Comparison of ENCODE assay signal across 11 cellular contexts in the genomic region with DNA sequence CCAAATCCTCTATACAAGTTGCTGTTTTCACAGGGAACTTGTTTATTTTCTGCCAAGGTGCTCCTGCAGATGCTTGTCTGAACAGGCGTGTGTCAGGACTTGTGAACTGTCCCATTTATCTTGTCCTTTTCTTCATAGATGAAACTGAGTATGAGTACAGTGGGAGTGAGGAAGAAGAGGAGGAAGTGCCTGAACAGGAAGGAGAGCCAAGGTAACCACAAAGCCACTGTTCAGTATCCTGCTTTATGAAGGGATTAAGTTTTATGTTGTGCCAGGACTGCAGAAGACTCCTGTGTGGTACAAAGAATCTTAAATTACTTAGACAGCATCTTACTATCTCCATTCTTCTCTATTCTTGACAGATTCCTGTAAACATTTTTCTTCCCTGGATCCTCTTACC.
A peak's percentile ranks its signal among the peaks of the same experiment; 100 is the strongest.
DNase-seq lines count a peak whose midpoint lies in the region; ATAC-seq and TF ChIP-seq lines count a peak whose summit lies in the region.
"Had no signal": no experiment of that assay in that cellular context is flagged by ENCODE, and none has a peak within 500 bp of the region (broad histone marks: within the 10 kb centered on the region; RNA-seq: fewer than 3 reads in every experiment).

No MANE protein-coding gene starts in this region.

- H2AFZ ChIP-seq in mammary epithelial cell (ENCODE audit: low read depth, low read length) = no peak overlapping the region

- BruUV-seq in MCF 10A (replicated peaks; lab: Mats Ljungman, UMichigan) (no TSS peak), mammary epithelial cell (replicated peaks; lab: Mats Ljungman, UMichigan) (no TSS peak)

- H3K27ac Mint-ChIP-seq in MCF 10A (ENCODE audit: low read depth, unreplicated experiment) = peak overlapping the region; percentile 6

- no peak overlapping the region for H3K4me3 ChIP-seq in mammary epithelial cell (replicated peaks in 1 of 3; ENCODE audit: insufficient read depth in 1 of 3, low read depth in 2 of 3, low read length in 3 of 3)
- no peak overlapping the region for H3K4me3 ChIP-seq in liver (ENCODE audit: low read depth in 1 of 3, low read length in 3 of 3)
- no peak overlapping the region for H3K4me3 ChIP-seq in vagina
- H3K4me3 ChIP-seq: skin epidermis had no signal

- H3K27ac ChIP-seq in mammary epithelial cell (ENCODE audit: insufficient read depth, low read depth, low read length) (no peak overlapping the region), VCaP (peak overlapping the region; percentile 31; the same call in 1 of the 2 replicates), liver (ENCODE audit: low read depth in 1 of 2, low read length in 2 of 2) (peak overlapping the region; percentile 7 to 65), vagina (peak overlapping the region; percentile 49)

- peaks cover 20% of the 10 kb centered on the region for H3K4me1 ChIP-seq in mammary epithelial cell (ENCODE audit: insufficient read depth, low read length)
- H3K4me1 ChIP-seq in liver (ENCODE audit: control insufficient read depth in 4 of 4, insufficient read depth in 4 of 4, low read length in 3 of 4) = peaks cover 5 to 25% (median 16%) of the 10 kb centered on the region in 4 donors
- peaks cover 28% of the 10 kb centered on the region for H3K4me1 ChIP-seq in vagina

- TF ChIP-seq POLR2A in vagina (IDR thresholded peaks at IDR 0.05) = no peak

- no peaks in the 10 kb centered on the region for H3K27me3 Mint-ChIP-seq in MCF 10A (ENCODE audit: insufficient read depth, unreplicated experiment)

- POLR2A ChIA-PET in MCF 10A (lab: Yijun Ruan, JAX) = no interaction called here

- H3K4me2 ChIP-seq in mammary epithelial cell (ENCODE audit: insufficient read depth, low read depth, low read length) = no peak overlapping the region

- in situ Hi-C loops in mammary epithelial cell (cut with MboI; ENCODE audit: low sequenced_read_pairs in 2 of 2) = loop anchor here in 1 of 2 donors (25.0 kb wide), 1 partner anchor 430 kb away; no protein-coding TSS in a partner anchor

- no peaks in the 10 kb centered on the region for H3K27me3 ChIP-seq in mammary epithelial cell (ENCODE audit: insufficient read depth, low read length)
- no peaks in the 10 kb centered on the region for H3K27me3 ChIP-seq in liver (ENCODE audit: control insufficient read depth in 4 of 4, insufficient read depth in 4 of 4, low read length in 3 of 4)
- no peaks in the 10 kb centered on the region for H3K27me3 ChIP-seq in vagina

- dilution Hi-C loops in mammary epithelial cell (cut with HindIII; ENCODE audit: low sequenced_read_pairs) = loop anchor here (25.0 kb wide), 1 partner anchor 330 kb away; no protein-coding TSS in a partner anchor

- peaks cover 28% of the 10 kb centered on the region for H3K4me1 Mint-ChIP-seq in MCF 10A (ENCODE audit: insufficient read depth, unreplicated experiment)

- H3K4me3 Mint-ChIP-seq in MCF 10A (ENCODE audit: unreplicated experiment) = no peak overlapping the region

- DNase-seq in MCF 10A (ENCODE audit: unreplicated experiment) = no peak
- DNase-seq in mammary epithelial cell = no peak
- no peak for DNase-seq in vagina (ENCODE audit: extremely low spot score in 2 of 2)
- no peak for DNase-seq in AG20443 (ENCODE audit: low spot score)
- no peak for DNase-seq in left colon
- DNase-seq: NCI-H1436, NCI-H774 had no signal

- no peaks in the 10 kb centered on the region for H4K20me1 ChIP-seq in mammary epithelial cell (ENCODE audit: insufficient read depth, low read length)

- ATAC-seq in HG02840 (IDR thresholded peaks at IDR 0.05; ENCODE audit: low FRiP score, unreplicated experiment) (no peak), left colon (no peak)

- H3K36me3 ChIP-seq in mammary epithelial cell (ENCODE audit: insufficient read depth, low read length) = peaks cover 71% of the 10 kb centered on the region
- H3K36me3 ChIP-seq in liver (ENCODE audit: control insufficient read depth in 4 of 4, insufficient read depth in 3 of 4, low read depth in 1 of 4, low read length in 3 of 4) = peaks cover 2 to 42% (median 30%) of the 10 kb centered on the region in 4 donors
- peaks cover 0 to 32% of the 10 kb centered on the region in 2 donors for H3K36me3 ChIP-seq in vagina

- H3K9me3 Mint-ChIP-seq in MCF 10A (ENCODE audit: unreplicated experiment) = no peaks in the 10 kb centered on the region

- peaks cover 68% of the 10 kb centered on the region for H3K79me2 ChIP-seq in mammary epithelial cell (ENCODE audit: insufficient read depth, low read length)

- H3K9me3 ChIP-seq in mammary epithelial cell (replicated peaks; ENCODE audit: insufficient read depth, low read length) (no peaks in the 10 kb centered on the region), liver (ENCODE audit: control insufficient read depth in 4 of 4, low read length in 3 of 4) (no peaks in the 10 kb centered on the region), vagina (no peaks in the 10 kb centered on the region)

- 36% methylated on average over 1 of the region's 1 CpG for WGBS in mammary epithelial cell (ENCODE audit: low coverage, missing lambda C conversion rate)
- 77% methylated on average over 1 of the region's 1 CpG for WGBS in liver

- H3K36me3 Mint-ChIP-seq in MCF 10A (ENCODE audit: insufficient read depth, unreplicated experiment) = peaks cover 88% of the 10 kb centered on the region

- intact Hi-C loops in MCF 10A (cut with micrococcal nuclease) = no loop called here
- intact Hi-C loops in mammary epithelial cell (cut with micrococcal nuclease) = no loop called here
- intact Hi-C loops in vagina (cut with DNase I) = no loop called here
- intact Hi-C loops in left colon (cut with DNase I, micrococcal nuclease) = no loop called here

- CTCF ChIA-PET in MCF 10A (lab: Yijun Ruan, JAX) = interaction anchor here (0.6 to 1.2 kb wide), 2 partner anchors 15 to 324 kb away, joined by 3 read pairs; no protein-coding TSS in a partner anchor
- CTCF ChIA-PET in mammary epithelial cell (lab: Charles Lee; ENCODE audit: low non-redundant PET) = no interaction called here

- TF ChIP-seq CTCF in MCF 10A (IDR thresholded peaks at IDR 0.05; ENCODE audit: unreplicated experiment) = no peak
- no peak for TF ChIP-seq CTCF in mammary epithelial cell (conservative IDR thresholded peaks at IDR 0.05 in 1 of 2, IDR thresholded peaks at IDR 0.05 in 1 of 2; ENCODE audit: extremely low read depth in 1 of 2, insufficient read depth in 1 of 2, low read depth in 1 of 2, low read length in 2 of 2)
- TF ChIP-seq CTCF in VCaP (conservative IDR thresholded peaks at IDR 0.05) = no peak
- no peak for TF ChIP-seq CTCF in liver (IDR thresholded peaks at IDR 0.05; ENCODE audit: low read depth, low read length, missing input control)
- TF ChIP-seq CTCF in vagina (IDR thresholded peaks at IDR 0.05) = no peak

- no peak for TF ChIP-seq RAD21 in liver (IDR thresholded peaks at IDR 0.05)

- H3K9ac ChIP-seq in mammary epithelial cell (ENCODE audit: insufficient read depth, low read length) (no peak overlapping the region), liver (ENCODE audit: low read depth in 1 of 2, low read length in 2 of 2) (no peak overlapping the region)

TF ChIP-seq in liver, 16 proteins besides CTCF, POLR2A, EP300 and RAD21 (continues in another document):
- TF ChIP-seq, protein P1, sequence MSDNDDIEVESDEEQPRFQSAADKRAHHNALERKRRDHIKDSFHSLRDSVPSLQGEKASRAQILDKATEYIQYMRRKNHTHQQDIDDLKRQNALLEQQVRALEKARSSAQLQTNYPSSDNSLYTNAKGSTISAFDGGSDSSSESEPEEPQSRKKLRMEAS (IDR thresholded peaks at IDR 0.05) = no peak
- TF ChIP-seq JUND (IDR thresholded peaks at IDR 0.05) (no peak), FOXA1 (IDR thresholded peaks at IDR 0.05) (no peak), GABPA (IDR thresholded peaks at IDR 0.05 in 1 of 2, conservative IDR thresholded peaks at IDR 0.05 in 1 of 2) (no peak), NR2F2 (IDR thresholded peaks at IDR 0.05) (no peak), HNF4G (IDR thresholded peaks at IDR 0.05) (no peak)
- TF ChIP-seq, protein P2, sequence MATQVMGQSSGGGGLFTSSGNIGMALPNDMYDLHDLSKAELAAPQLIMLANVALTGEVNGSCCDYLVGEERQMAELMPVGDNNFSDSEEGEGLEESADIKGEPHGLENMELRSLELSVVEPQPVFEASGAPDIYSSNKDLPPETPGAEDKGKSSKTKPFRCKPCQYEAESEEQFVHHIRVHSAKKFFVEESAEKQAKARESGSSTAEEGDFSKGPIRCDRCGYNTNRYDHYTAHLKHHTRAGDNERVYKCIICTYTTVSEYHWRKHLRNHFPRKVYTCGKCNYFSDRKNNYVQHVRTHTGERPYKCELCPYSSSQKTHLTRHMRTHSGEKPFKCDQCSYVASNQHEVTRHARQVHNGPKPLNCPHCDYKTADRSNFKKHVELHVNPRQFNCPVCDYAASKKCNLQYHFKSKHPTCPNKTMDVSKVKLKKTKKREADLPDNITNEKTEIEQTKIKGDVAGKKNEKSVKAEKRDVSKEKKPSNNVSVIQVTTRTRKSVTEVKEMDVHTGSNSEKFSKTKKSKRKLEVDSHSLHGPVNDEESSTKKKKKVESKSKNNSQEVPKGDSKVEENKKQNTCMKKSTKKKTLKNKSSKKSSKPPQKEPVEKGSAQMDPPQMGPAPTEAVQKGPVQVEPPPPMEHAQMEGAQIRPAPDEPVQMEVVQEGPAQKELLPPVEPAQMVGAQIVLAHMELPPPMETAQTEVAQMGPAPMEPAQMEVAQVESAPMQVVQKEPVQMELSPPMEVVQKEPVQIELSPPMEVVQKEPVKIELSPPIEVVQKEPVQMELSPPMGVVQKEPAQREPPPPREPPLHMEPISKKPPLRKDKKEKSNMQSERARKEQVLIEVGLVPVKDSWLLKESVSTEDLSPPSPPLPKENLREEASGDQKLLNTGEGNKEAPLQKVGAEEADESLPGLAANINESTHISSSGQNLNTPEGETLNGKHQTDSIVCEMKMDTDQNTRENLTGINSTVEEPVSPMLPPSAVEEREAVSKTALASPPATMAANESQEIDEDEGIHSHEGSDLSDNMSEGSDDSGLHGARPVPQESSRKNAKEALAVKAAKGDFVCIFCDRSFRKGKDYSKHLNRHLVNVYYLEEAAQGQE (IDR thresholded peaks at IDR 0.05) = no peak
- TF ChIP-seq, protein P3, sequence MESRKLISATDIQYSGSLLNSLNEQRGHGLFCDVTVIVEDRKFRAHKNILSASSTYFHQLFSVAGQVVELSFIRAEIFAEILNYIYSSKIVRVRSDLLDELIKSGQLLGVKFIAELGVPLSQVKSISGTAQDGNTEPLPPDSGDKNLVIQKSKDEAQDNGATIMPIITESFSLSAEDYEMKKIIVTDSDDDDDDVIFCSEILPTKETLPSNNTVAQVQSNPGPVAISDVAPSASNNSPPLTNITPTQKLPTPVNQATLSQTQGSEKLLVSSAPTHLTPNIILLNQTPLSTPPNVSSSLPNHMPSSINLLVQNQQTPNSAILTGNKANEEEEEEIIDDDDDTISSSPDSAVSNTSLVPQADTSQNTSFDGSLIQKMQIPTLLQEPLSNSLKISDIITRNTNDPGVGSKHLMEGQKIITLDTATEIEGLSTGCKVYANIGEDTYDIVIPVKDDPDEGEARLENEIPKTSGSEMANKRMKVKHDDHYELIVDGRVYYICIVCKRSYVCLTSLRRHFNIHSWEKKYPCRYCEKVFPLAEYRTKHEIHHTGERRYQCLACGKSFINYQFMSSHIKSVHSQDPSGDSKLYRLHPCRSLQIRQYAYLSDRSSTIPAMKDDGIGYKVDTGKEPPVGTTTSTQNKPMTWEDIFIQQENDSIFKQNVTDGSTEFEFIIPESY (IDR thresholded peaks at IDR 0.05) = no peak
